ENCODE assay signal across 24 cellular contexts in genomic region chrX:84322083-84322827, GRCh38.
"Had no signal": no experiment of that assay in that cellular context is flagged by ENCODE, and none has a peak within 500 bp of the region (broad histone marks: within the 10 kb centered on the region; RNA-seq: fewer than 3 reads in every experiment).

No MANE protein-coding gene starts in this region.

- DNase-seq: activated B cell treated with CpG ODN at 0.5 μM for 24 hours; activated CD4-positive, alpha-beta T cell treated with anti-CD3 and anti-CD28 coated beads for 36 hours; activated CD4-positive, alpha-beta T cell treated with anti-CD3 and anti-CD28 coated beads, Interleukin-2, amount 50 U/mL, for 48 hours; activated naive CD4-positive, alpha-beta T cell treated with anti-CD3 and anti-CD28 coated beads, Interleukin-2, amount 10 ng/mL, durations not matched to agents 7 days and 5 days; activated T-cell treated with anti-CD3 and anti-CD28 coated beads, Interleukin-2, amount 50 U/mL, for 48 hours; amygdala; colonic mucosa; dorsolateral prefrontal cortex; effector memory CD8-positive, alpha-beta T cell; foreskin melanocyte; glutamatergic neuron; immature natural killer cell; kidney glomerular epithelial cell; left ventricle myocardium inferior; naive thymus-derived CD4-positive, alpha-beta T cell; occipital lobe; right lobe of liver; stimulated activated CD4-positive, alpha-beta T cell treated with anti-CD3 and anti-CD28 coated beads, Interleukin-2, amount 100 ng/mL, for 24 hours; stomach had no signal

- H3K36me3 Mint-ChIP-seq: activated naive CD4-positive, alpha-beta T cell treated with anti-CD3 and anti-CD28 coated beads, Interleukin-2, amount 10 ng/mL, durations not matched to agents 7 days and 5 days; immature natural killer cell; naive thymus-derived CD4-positive, alpha-beta T cell; stimulated activated effector memory CD8-positive, alpha-beta T cell treated with anti-CD3 and anti-CD28 coated beads, Interleukin-12 subunit alpha, Interleukin-12 subunit beta, amount 100 ng/mL, for 72 hours had no signal

- ATAC-seq: activated CD4-positive, alpha-beta T cell treated with anti-CD3 and anti-CD28 coated beads for 36 hours; effector memory CD8-positive, alpha-beta T cell; esophagus mucosa; naive thymus-derived CD4-positive, alpha-beta T cell; right lobe of liver; stimulated activated effector memory CD8-positive, alpha-beta T cell treated with anti-CD3 and anti-CD28 coated beads, Interleukin-12 subunit alpha, Interleukin-12 subunit beta, amount 100 ng/mL, for 72 hours had no signal

- H3K27me3 Mint-ChIP-seq: activated B cell treated with CpG ODN at 0.5 μM for 24 hours; activated CD4-positive, alpha-beta T cell treated with anti-CD3 and anti-CD28 coated beads for 36 hours; activated naive CD4-positive, alpha-beta T cell treated with anti-CD3 and anti-CD28 coated beads, Interleukin-2, amount 10 ng/mL, durations not matched to agents 7 days and 5 days; effector memory CD8-positive, alpha-beta T cell; naive thymus-derived CD4-positive, alpha-beta T cell had no signal

- FAIRE-seq: bronchial epithelial cell, endothelial cell of umbilical vein had no signal

- H3K9me3 Mint-ChIP-seq: activated B cell treated with CpG ODN at 0.5 μM for 24 hours; activated naive CD4-positive, alpha-beta T cell treated with anti-CD3 and anti-CD28 coated beads, Interleukin-2, amount 10 ng/mL, durations not matched to agents 7 days and 5 days; effector memory CD8-positive, alpha-beta T cell; neural crest cell; stimulated activated effector memory CD8-positive, alpha-beta T cell treated with anti-CD3 and anti-CD28 coated beads, Interleukin-12 subunit alpha, Interleukin-12 subunit beta, amount 100 ng/mL, for 72 hours had no signal

- H3K27ac Mint-ChIP-seq: activated B cell treated with CpG ODN at 0.5 μM for 24 hours; activated CD4-positive, alpha-beta T cell treated with anti-CD3 and anti-CD28 coated beads for 36 hours; activated naive CD4-positive, alpha-beta T cell treated with anti-CD3 and anti-CD28 coated beads, Interleukin-2, amount 10 ng/mL, durations not matched to agents 7 days and 5 days; effector memory CD8-positive, alpha-beta T cell; immature natural killer cell; naive thymus-derived CD4-positive, alpha-beta T cell; stimulated activated effector memory CD8-positive, alpha-beta T cell treated with anti-CD3 and anti-CD28 coated beads, Interleukin-12 subunit alpha, Interleukin-12 subunit beta, amount 100 ng/mL, for 72 hours had no signal

- H3K4me1 Mint-ChIP-seq: activated B cell treated with CpG ODN at 0.5 μM for 24 hours; activated CD4-positive, alpha-beta T cell treated with anti-CD3 and anti-CD28 coated beads for 36 hours; activated naive CD4-positive, alpha-beta T cell treated with anti-CD3 and anti-CD28 coated beads, Interleukin-2, amount 10 ng/mL, durations not matched to agents 7 days and 5 days; immature natural killer cell; naive thymus-derived CD4-positive, alpha-beta T cell; stimulated activated effector memory CD8-positive, alpha-beta T cell treated with anti-CD3 and anti-CD28 coated beads, Interleukin-12 subunit alpha, Interleukin-12 subunit beta, amount 100 ng/mL, for 72 hours had no signal

- H3K4me3 Mint-ChIP-seq: activated B cell treated with CpG ODN at 0.5 μM for 24 hours; activated CD4-positive, alpha-beta T cell treated with anti-CD3 and anti-CD28 coated beads for 36 hours; activated naive CD4-positive, alpha-beta T cell treated with anti-CD3 and anti-CD28 coated beads, Interleukin-2, amount 10 ng/mL, durations not matched to agents 7 days and 5 days; effector memory CD8-positive, alpha-beta T cell; immature natural killer cell; naive thymus-derived CD4-positive, alpha-beta T cell; neural crest cell; stimulated activated effector memory CD8-positive, alpha-beta T cell treated with anti-CD3 and anti-CD28 coated beads, Interleukin-12 subunit alpha, Interleukin-12 subunit beta, amount 100 ng/mL, for 72 hours had no signal
